Comparison of ENCODE assay signal across 28 cellular contexts in the genomic region with DNA sequence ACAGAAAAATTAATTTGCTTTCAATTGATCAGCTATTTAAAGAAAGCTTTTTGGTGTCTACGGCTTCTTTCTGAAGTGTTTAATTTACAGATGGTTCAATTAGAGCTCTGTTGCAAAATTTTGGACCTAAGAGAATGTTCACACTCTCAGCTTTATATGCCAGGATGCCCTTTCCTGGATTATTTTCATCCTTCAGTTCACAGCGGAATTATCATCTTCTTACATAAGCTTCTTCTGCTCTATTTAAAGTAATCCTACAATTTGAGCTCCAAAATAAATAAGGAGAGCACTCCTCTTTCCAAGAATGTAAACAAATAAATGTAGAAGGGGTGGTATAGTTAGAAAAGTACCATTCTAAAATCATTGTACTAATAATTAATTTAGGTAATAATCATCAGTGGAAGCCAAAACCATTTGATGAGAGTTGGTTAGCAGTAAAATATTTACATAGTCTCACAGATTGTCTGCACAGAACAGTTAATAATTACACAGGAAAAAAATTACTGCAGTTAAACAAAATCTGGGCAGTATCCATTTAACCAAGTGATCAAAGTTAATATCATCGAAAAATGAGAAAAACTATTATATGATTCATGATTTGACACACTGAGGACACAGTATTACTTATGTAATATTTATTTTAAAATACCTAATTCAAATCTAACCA.
"Had no signal": no experiment of that assay in that cellular context is flagged by ENCODE, and none has a peak within 500 bp of the region (broad histone marks: within the 10 kb centered on the region; RNA-seq: fewer than 3 reads in every experiment).

No MANE protein-coding gene starts in this region.

- H3K4me3 ChIP-seq: neural progenitor cell, ovary, psoas muscle, skin epidermis, smooth muscle cell, spleen, suprapubic skin, testis, tibial artery, transverse colon, upper lobe of right lung, uterus had no signal

- H3K4me2 ChIP-seq: neural progenitor cell, smooth muscle cell had no signal

- H3K79me2 ChIP-seq: parathyroid adenoma had no signal

- H3K9me3 ChIP-seq: ovary, psoas muscle, suprapubic skin, testis, tibial artery, transverse colon, upper lobe of right lung, uterus had no signal

- H3K9ac ChIP-seq: neural progenitor cell, parathyroid adenoma had no signal

- H2AFZ ChIP-seq: neural progenitor cell, parathyroid adenoma had no signal

- H3K27ac ChIP-seq: neural progenitor cell, ovary, parathyroid adenoma, psoas muscle, skin epidermis, spleen, suprapubic skin, testis, tibial artery, transverse colon, upper lobe of right lung, uterus had no signal

- H3K27me3 ChIP-seq: neural progenitor cell, ovary, spleen, suprapubic skin, testis, tibial artery, transverse colon, upper lobe of right lung, uterus had no signal

- ATAC-seq: natural killer cell; psoas muscle; right cardiac atrium; sciatic nerve; stimulated activated memory B cell treated with anti-CD40 and anti-IgM and Interleukin-4, amounts not matched to agents 10 μg/mL and 1 μg/mL and 100 μg/mL, for 72 hours; stimulated activated naive CD8-positive, alpha-beta T cell treated with anti-CD3 and anti-CD28 coated beads, Interleukin-15, amount 100 ng/mL, for 72 hours; stimulated activated naive CD8-positive, alpha-beta T cell treated with anti-CD3 and anti-CD28 coated beads, Interleukin-15, Interleukin-2, amounts not matched to agents 100 U/mL and 50 U/mL, for 24 hours; upper lobe of right lung had no signal

- H3K4me1 ChIP-seq: parathyroid adenoma, psoas muscle, spleen, suprapubic skin, testis, tibial artery, transverse colon, upper lobe of right lung, uterus had no signal

- H3K36me3 ChIP-seq: neural progenitor cell, ovary, spleen, suprapubic skin, tibial artery, transverse colon, upper lobe of right lung, uterus had no signal

- DNase-seq: natural killer cell; occipital lobe; ovary; posterior cingulate gyrus; psoas muscle; right cardiac atrium; spleen; stimulated activated CD4-positive, alpha-beta T cell treated with anti-CD3 and anti-CD28 coated beads, Interleukin-12 subunit alpha, Interleukin-12 subunit beta, amount 100 ng/mL, for 4 hours; stimulated activated CD4-positive, alpha-beta T cell treated with anti-CD3 and anti-CD28 coated beads, Interleukin-1b, Interleukin-23, amount 100 ng/mL, for 48 hours; stimulated activated CD4-positive, alpha-beta T cell treated with anti-CD3 and anti-CD28 coated beads, Interleukin-4, amount 100 ng/mL, for 1 hour; stimulated activated CD4-positive, alpha-beta T cell treated with anti-CD3 and anti-CD28 coated beads, Interleukin-4, amount 100 ng/mL, for 4 hours; stimulated activated CD8-positive, alpha-beta memory T cell treated with anti-CD3 and anti-CD28 coated beads, Interleukin-4, amount 100 ng/mL, for 48 hours; stimulated activated naive CD4-positive, alpha-beta T cell; stimulated activated naive CD8-positive, alpha-beta T cell treated with anti-CD3 and anti-CD28 coated beads, Interleukin-15, amount 100 ng/mL, for 72 hours; stimulated activated naive CD8-positive, alpha-beta T cell treated with anti-CD3 and anti-CD28 coated beads, Interleukin-15, Interleukin-2, amounts not matched to agents 100 U/mL and 50 U/mL, for 24 hours; substantia nigra; testis; tibial artery; transverse colon; upper lobe of right lung; uterus had no signal
